In the genomic region with DNA sequence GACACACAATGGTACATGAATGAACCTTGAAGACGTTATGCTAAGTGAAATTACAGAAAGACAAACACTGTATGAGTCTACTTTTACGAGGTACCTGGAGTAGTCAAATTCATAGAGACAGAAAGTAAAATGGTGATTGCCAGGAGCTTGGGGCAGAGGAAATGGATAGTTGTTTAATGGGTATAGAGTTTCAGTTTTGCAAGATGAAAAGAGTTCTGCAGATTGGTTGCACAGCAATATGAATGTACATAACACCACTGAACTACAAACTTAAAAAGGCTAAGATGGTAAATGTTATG, we compare ENCODE assay signal across 11 cellular contexts. TPM values are rescaled to one million over a fixed set of nuclear protein-coding genes. Genes with fewer than 3 reads are reported as not detected.
A peak's percentile ranks its signal among the peaks of the same experiment; 100 is the strongest.
DNase-seq lines count a peak whose midpoint lies in the region; ATAC-seq and TF ChIP-seq lines count a peak whose summit lies in the region.
"Had no signal": no experiment of that assay in that cellular context is flagged by ENCODE, and none has a peak within 500 bp of the region (broad histone marks: within the 10 kb centered on the region; RNA-seq: fewer than 3 reads in every experiment).

No MANE protein-coding gene starts in this region.

- TF ChIP-seq CTCF in GM12865 (IDR thresholded peaks at IDR 0.05; ENCODE audit: insufficient read depth, low read depth, low read length, missing control alignments), result no peak
- no peak for TF ChIP-seq CTCF in OCI-LY7 (conservative IDR thresholded peaks at IDR 0.05; ENCODE audit: low read length)

- ATAC-seq in GM21390 (IDR thresholded peaks at IDR 0.05; ENCODE audit: unreplicated experiment) (peak; percentile 47), memory B cell (ENCODE audit: low read depth) (peak; percentile 20)

- peaks cover 17% of the 10 kb centered on the region for H3K4me1 ChIP-seq in OCI-LY7 (ENCODE audit: insufficient read depth, low read length, poor library complexity, severe bottlenecking)

- DNase-seq in GM12865 (ENCODE audit: low read depth) (peak; percentile 61), OCI-LY7 (ENCODE audit: low spot score) (no peak), memory B cell (ENCODE audit: low spot score in 2 of 2) (no peak), NCI-H1105 treated with DMSO at 0.1 percent for 48 hours (lab: John Stamatoyannopoulos, UW) (no peak), nucleus accumbens (lab: John Stamatoyannopoulos, UW) (no peak), NCI-H1092 (lab: John Stamatoyannopoulos, UW) (no peak)

- no peak overlapping the region for H3K4me3 ChIP-seq in GM12865 (ENCODE audit: low read depth, low read length)
- peak overlapping the region; percentile 6 for H3K4me3 ChIP-seq in OCI-LY7 (ENCODE audit: low read depth, low read length, poor library complexity, severe bottlenecking)
- H3K4me3 ChIP-seq: cardiac muscle cell had no signal

- peak overlapping the region; percentile 46 for H3K4me2 ChIP-seq in OCI-LY7 (ENCODE audit: low read length)

- intact Hi-C loops in OCI-LY7 (cut with micrococcal nuclease; ENCODE audit: unreplicated experiment), result no loop called here

- peaks cover 21% of the 10 kb centered on the region for H3K4me1 Mint-ChIP-seq in memory B cell

- no peaks in the 10 kb centered on the region for H3K9me2 ChIP-seq in OCI-LY7 (ENCODE audit: insufficient read depth, low read length)

- CTCF ChIA-PET in OCI-LY7 (lab: Charles Lee; ENCODE audit: unreplicated experiment), result no interaction called here

- no peaks in the 10 kb centered on the region for H3K27me3 Mint-ChIP-seq in memory B cell

- H3K79me2 ChIP-seq in OCI-LY7 (ENCODE audit: insufficient read depth, low read depth, low read length), result no peaks in the 10 kb centered on the region

- H3K27ac ChIP-seq in OCI-LY7 (ENCODE audit: low read depth, low read length, poor library complexity, severe bottlenecking), result no peak overlapping the region
- H3K27ac ChIP-seq: cardiac muscle cell had no signal

- H3K4me3 Mint-ChIP-seq in memory B cell, result peak overlapping the region; percentile 46

- H2AFZ ChIP-seq in OCI-LY7 (ENCODE audit: low read length), result peak overlapping the region; percentile 100

- H3K36me3 ChIP-seq in OCI-LY7 (ENCODE audit: insufficient read depth, low read length), result no peaks in the 10 kb centered on the region; the same call in 1 of the 2 replicates
- H3K36me3 ChIP-seq: cardiac muscle cell had no signal

- H3K9me3 ChIP-seq in OCI-LY7 (ENCODE audit: low read length), result peaks cover 36% of the 10 kb centered on the region; the same call in 1 of the 2 replicates

- POLR2A ChIA-PET in OCI-LY7 (lab: Charles Lee), result no interaction called here

- BruUV-seq in OCI-LY7 (replicated peaks; lab: Mats Ljungman, UMichigan), result no TSS peak

- no peaks in the 10 kb centered on the region for H4K20me1 ChIP-seq in OCI-LY7 (ENCODE audit: insufficient read depth, low read length)

- peak overlapping the region; percentile 90 for H3K27ac Mint-ChIP-seq in memory B cell

- H3K9me3 Mint-ChIP-seq in memory B cell, result peaks cover 9% of the 10 kb centered on the region

- H3K36me3 Mint-ChIP-seq in memory B cell, result peaks cover 2% of the 10 kb centered on the region

RNA-seq across cellular contexts. Expression of a gene that starts 8.6 kb away (rescaled TPM):
- total RNA-seq in OCI-LY7 (2014; rRNA removed; shearing (Covaris generic)), result 21.0 and 24.2 TPM in 2 replicates
- total RNA-seq in OCI-LY7 (2022), result 44.5 and 51.6 TPM in 2 replicates
- total RNA-seq: M059J, myocyte, RPMI7951 had no signal
